ENCODE assay signal across 8 cellular contexts in the genomic region with DNA sequence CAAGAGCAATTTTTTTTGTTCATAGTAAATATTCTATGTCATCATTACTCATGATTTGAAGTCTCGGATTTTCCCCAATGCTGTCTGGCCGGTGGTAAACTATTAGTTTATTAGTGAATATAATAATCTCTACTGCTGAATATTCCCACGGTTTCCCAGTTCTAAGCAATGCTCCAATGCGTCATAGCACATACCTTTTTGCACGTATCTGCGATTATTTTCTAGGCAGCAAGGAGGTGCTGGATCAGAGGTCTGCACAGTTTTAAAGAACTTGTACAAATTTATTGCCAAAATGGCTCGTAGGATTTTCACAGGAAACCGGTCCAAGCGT. TPM values are rescaled to one million over a fixed set of nuclear protein-coding genes. Genes with fewer than 3 reads are reported as not detected.
A peak's percentile ranks its signal among the peaks of the same experiment; 100 is the strongest.
DNase-seq lines count a peak whose midpoint lies in the region; ATAC-seq and FAIRE-seq lines count a peak whose summit lies in the region.

No MANE protein-coding gene starts in this region.

- no peak overlapping the region for H3K27ac Mint-ChIP-seq in activated T-helper 1 cell treated with anti-CD3 and anti-CD28 coated beads, Interleukin-12 subunit alpha, Interleukin-12 subunit beta, Interleukin-2, Interleukin-4 antibody, amounts not matched to agents 30 ng/mL and 10 ng/mL and 1 ng/mL, durations not matched to agents 14 hours and 24 hours and 36 hours

- no peaks in the 10 kb centered on the region for H3K36me3 ChIP-seq in skeletal muscle tissue (ENCODE audit: control insufficient read depth in 3 of 3, insufficient read depth in 3 of 3, low read length in 3 of 3)

- H3K4me1 ChIP-seq in right cardiac atrium (ENCODE audit: control insufficient read depth, insufficient read depth, low read length) = no peaks in the 10 kb centered on the region
- H3K4me1 ChIP-seq in skeletal muscle tissue (ENCODE audit: control insufficient read depth in 3 of 3, insufficient read depth in 3 of 3, low read length in 3 of 3) = peaks cover 6 to 8% (median 7%) of the 10 kb centered on the region in 3 donors

- no peak overlapping the region for H3K27ac ChIP-seq in right cardiac atrium (ENCODE audit: low read length)
- no peak overlapping the region for H3K27ac ChIP-seq in skeletal muscle tissue (ENCODE audit: low read depth, low read length)

- H3K36me3 Mint-ChIP-seq in activated T-helper 1 cell treated with anti-CD3 and anti-CD28 coated beads, Interleukin-12 subunit alpha, Interleukin-12 subunit beta, Interleukin-2, Interleukin-4 antibody, amounts not matched to agents 30 ng/mL and 10 ng/mL and 1 ng/mL, durations not matched to agents 14 hours and 24 hours and 36 hours (ENCODE audit: low read depth) = peaks cover 3% of the 10 kb centered on the region

- H3K4me1 Mint-ChIP-seq in activated T-helper 1 cell treated with anti-CD3 and anti-CD28 coated beads, Interleukin-12 subunit alpha, Interleukin-12 subunit beta, Interleukin-2, Interleukin-4 antibody, amounts not matched to agents 30 ng/mL and 10 ng/mL and 1 ng/mL, durations not matched to agents 14 hours and 24 hours and 36 hours (ENCODE audit: low read depth) = peaks cover 52% of the 10 kb centered on the region

- H3K9me3 Mint-ChIP-seq in activated T-helper 1 cell treated with anti-CD3 and anti-CD28 coated beads, Interleukin-12 subunit alpha, Interleukin-12 subunit beta, Interleukin-2, Interleukin-4 antibody, amounts not matched to agents 30 ng/mL and 10 ng/mL and 1 ng/mL, durations not matched to agents 14 hours and 24 hours and 36 hours = no peaks in the 10 kb centered on the region

- FAIRE-seq in GM19239 (lab: Jason Lieb, UNC) = no peak

- H3K4me3 ChIP-seq in right cardiac atrium (ENCODE audit: low read length) = peak overlapping the region; percentile 31
- peak overlapping the region; percentile 14 to 35 (median 23) for H3K4me3 ChIP-seq in skeletal muscle tissue (ENCODE audit: low read length in 3 of 3)

- ATAC-seq in GM21423 (IDR thresholded peaks at IDR 0.05; ENCODE audit: unreplicated experiment) = peak; percentile 12
- no peak for ATAC-seq in right cardiac atrium
- ATAC-seq in HG03460 (IDR thresholded peaks at IDR 0.05; ENCODE audit: unreplicated experiment) = no peak

- WGBS in right cardiac atrium = 26% methylated on average over 9 of the region's 9 CpGs

- H3K27me3 Mint-ChIP-seq in activated T-helper 1 cell treated with anti-CD3 and anti-CD28 coated beads, Interleukin-12 subunit alpha, Interleukin-12 subunit beta, Interleukin-2, Interleukin-4 antibody, amounts not matched to agents 30 ng/mL and 10 ng/mL and 1 ng/mL, durations not matched to agents 14 hours and 24 hours and 36 hours (ENCODE audit: insufficient read depth) = peaks cover 7% of the 10 kb centered on the region

- DNase-seq in activated T-helper 1 cell treated with anti-CD3 and anti-CD28 coated beads, Interleukin-12 subunit alpha, Interleukin-12 subunit beta, Interleukin-2, Interleukin-4 antibody, amounts not matched to agents 30 ng/mL and 10 ng/mL and 1 ng/mL, durations not matched to agents 14 hours and 24 hours and 36 hours (ENCODE audit: low spot score) = no peak
- DNase-seq in right cardiac atrium = no peak
- DNase-seq in SK-N-DZ (ENCODE audit: low spot score) = no peak
- no peak for DNase-seq in GM19239 (ENCODE audit: insufficient read length, low spot score)
- no peak for DNase-seq in AG08396 (ENCODE audit: low spot score)

- H3K27me3 ChIP-seq in right cardiac atrium (ENCODE audit: control insufficient read depth, insufficient read depth) (no peaks in the 10 kb centered on the region), skeletal muscle tissue (ENCODE audit: control insufficient read depth in 3 of 3, insufficient read depth in 3 of 3, low read length in 3 of 3) (peaks cover 10 to 16% (median 10%) of the 10 kb centered on the region in 3 donors)

- peak overlapping the region; percentile 13 for H3K4me3 Mint-ChIP-seq in activated T-helper 1 cell treated with anti-CD3 and anti-CD28 coated beads, Interleukin-12 subunit alpha, Interleukin-12 subunit beta, Interleukin-2, Interleukin-4 antibody, amounts not matched to agents 30 ng/mL and 10 ng/mL and 1 ng/mL, durations not matched to agents 14 hours and 24 hours and 36 hours

- intact Hi-C loops in activated T-helper 1 cell treated with anti-CD3 and anti-CD28 coated beads, Interleukin-12 subunit alpha, Interleukin-12 subunit beta, Interleukin-2, Interleukin-4 antibody, amounts not matched to agents 30 ng/mL and 10 ng/mL and 1 ng/mL, durations not matched to agents 14 hours and 24 hours and 36 hours (cut with micrococcal nuclease) = no loop called here
- intact Hi-C loops in right cardiac atrium (cut with DNase I) = no loop called here

- no peak overlapping the region for H3K9ac ChIP-seq in skeletal muscle tissue (ENCODE audit: low read depth in 1 of 3, low read length in 3 of 3)

- H3K9me3 ChIP-seq in right cardiac atrium (ENCODE audit: control insufficient read depth, low read length) (no peaks in the 10 kb centered on the region), skeletal muscle tissue (ENCODE audit: control insufficient read depth in 3 of 3, low read length in 3 of 3) (no peaks in the 10 kb centered on the region)

RNA-seq across cellular contexts. Expression of a gene that starts 43.9 kb away (rescaled TPM):
- total RNA-seq in activated T-helper 1 cell treated with anti-CD3 and anti-CD28 coated beads, Interleukin-12 subunit alpha, Interleukin-12 subunit beta, Interleukin-2, Interleukin-4 antibody, amounts not matched to agents 30 ng/mL and 10 ng/mL and 1 ng/mL, durations not matched to agents 14 hours and 24 hours and 36 hours = 76.3 and 77.2 TPM in 2 replicates
- total RNA-seq in right cardiac atrium (1 to 10 TPM; 1.3 to 4.0 (median 3.4) TPM), skeletal muscle tissue (0.52 TPM)
- 4.4 TPM for polyA plus RNA-seq in right cardiac atrium
- polyA plus RNA-seq in SK-N-DZ (2014; cell fraction: cytosol; rRNA removed) = 5.0 and 5.5 TPM in 2 replicates
- 9.4 and 10.4 TPM in 2 replicates for polyA plus RNA-seq in SK-N-DZ (2014; cell fraction: nucleus; rRNA removed)

Comparison
In these comparisons a context has a peak if more than half of its experiments do, and no peak if none do; other contexts are left out.
1. RNA of a gene that starts 43.9 kb away (total RNA-seq): 76.3 to 77.2 TPM in activated T-helper 1 cell treated with anti-CD3 and anti-CD28 coated beads, Interleukin-12 subunit alpha, Interleukin-12 subunit beta, Interleukin-2, Interleukin-4 antibody, amounts not matched to agents 30 ng/mL and 10 ng/mL and 1 ng/mL, durations not matched to agents 14 hours and 24 hours and 36 hours; 1.3 to 4.0 TPM in right cardiac atrium and 0.52 TPM in skeletal muscle tissue (single experiment); every median in the first group is over 10 times any median in the second.